9 cellular contexts compared by ENCODE assay signal in the genomic region with DNA sequence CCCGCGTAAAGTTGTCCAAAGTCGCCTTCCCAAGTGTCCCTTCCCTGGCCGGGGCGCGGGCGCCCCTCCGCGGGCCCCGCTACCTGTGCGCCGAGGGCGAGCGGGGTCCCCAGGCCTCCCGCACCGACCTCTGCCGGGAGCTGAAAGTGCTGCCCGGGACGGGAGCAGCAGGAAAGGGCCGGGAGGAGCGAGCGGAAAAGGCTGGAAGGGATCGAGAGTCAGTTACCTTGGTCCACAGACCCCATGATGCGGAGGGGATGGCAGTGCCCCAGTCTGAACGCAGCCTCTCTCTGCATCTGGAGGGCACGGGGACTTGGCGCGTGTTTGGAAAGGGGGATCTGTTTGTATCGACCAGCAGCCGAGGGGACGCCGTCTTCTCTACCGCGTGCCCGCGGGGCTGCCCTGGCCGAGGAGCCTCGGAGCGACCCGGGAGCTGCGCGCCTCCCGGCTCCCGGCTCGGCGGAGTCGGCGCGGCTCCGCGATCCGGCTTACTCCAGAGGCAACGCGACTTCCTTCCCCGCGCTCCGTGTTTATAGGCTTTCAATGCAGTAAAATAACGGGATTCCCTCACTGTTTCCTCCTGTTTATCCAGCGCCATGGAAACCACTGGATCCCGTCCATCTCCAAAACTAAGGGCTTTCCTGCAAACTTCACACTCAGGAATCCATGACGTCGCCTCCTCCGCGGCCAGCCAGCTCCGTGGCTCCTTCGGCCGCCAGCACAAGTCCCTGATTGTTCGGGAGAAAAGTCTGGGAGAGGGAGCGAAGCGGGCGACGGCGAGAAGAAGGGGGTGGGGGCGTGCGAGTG.
A peak's percentile ranks its signal among the peaks of the same experiment; 100 is the strongest.
DNase-seq lines count a peak whose midpoint lies in the region; ATAC-seq and TF ChIP-seq lines count a peak whose summit lies in the region.
"Had no signal": no experiment of that assay in that cellular context is flagged by ENCODE, and none has a peak within 500 bp of the region (broad histone marks: within the 10 kb centered on the region; RNA-seq: fewer than 3 reads in every experiment).

No MANE protein-coding gene starts in this region.

- ATAC-seq in GM18868 (IDR thresholded peaks at IDR 0.05; ENCODE audit: unreplicated experiment) (no peak), GM21526 (IDR thresholded peaks at IDR 0.05; ENCODE audit: low FRiP score, unreplicated experiment) (no peak)

- H3K36me3 Mint-ChIP-seq in activated naive CD8-positive, alpha-beta T cell = no peaks in the 10 kb centered on the region
- no peaks in the 10 kb centered on the region for H3K36me3 Mint-ChIP-seq in nephron progenitor cell (ENCODE audit: low read depth)

- H3K27me3 Mint-ChIP-seq in activated naive CD8-positive, alpha-beta T cell = peaks cover 25% of the 10 kb centered on the region
- H3K27me3 Mint-ChIP-seq in nephron progenitor cell (ENCODE audit: low read depth, poor library complexity) = peaks cover 75% of the 10 kb centered on the region

- no peak overlapping the region for H3K27ac Mint-ChIP-seq in activated naive CD8-positive, alpha-beta T cell
- peak overlapping the region; percentile 92 for H3K27ac Mint-ChIP-seq in nephron progenitor cell

- peaks cover 23% of the 10 kb centered on the region for H3K4me1 Mint-ChIP-seq in activated naive CD8-positive, alpha-beta T cell (ENCODE audit: low read depth)
- H3K4me1 Mint-ChIP-seq in nephron progenitor cell = peaks cover 41% of the 10 kb centered on the region

- no peaks in the 10 kb centered on the region for H3K9me3 Mint-ChIP-seq in activated naive CD8-positive, alpha-beta T cell (ENCODE audit: low read depth)
- H3K9me3 Mint-ChIP-seq in nephron progenitor cell = no peaks in the 10 kb centered on the region

- no peak for TF ChIP-seq CTCF in nephron progenitor cell (IDR thresholded peaks at IDR 0.05)

- DNase-seq in NCI-H1417 (lab: John Stamatoyannopoulos, UW) = peak in 2 of 3 experiments; percentile 70 to 76
- no peak for DNase-seq in NCI-H1417 treated with DMSO at 0.1 percent for 48 hours (lab: John Stamatoyannopoulos, UW)
- DNase-seq in NCI-H2227 (lab: John Stamatoyannopoulos, UW; ENCODE audit: unreplicated experiment) = peak; percentile 39
- DNase-seq in globus pallidus (ENCODE audit: low spot score) = peak; percentile 73
- DNase-seq in nephron progenitor cell = peak; percentile 71
- DNase-seq: DND-41 had no signal

- peak overlapping the region; percentile 76 for H3K4me3 Mint-ChIP-seq in activated naive CD8-positive, alpha-beta T cell
- H3K4me3 Mint-ChIP-seq in nephron progenitor cell = peak overlapping the region; percentile 81
